Comparison of ENCODE assay signal across 31 cellular contexts in the genomic region with DNA sequence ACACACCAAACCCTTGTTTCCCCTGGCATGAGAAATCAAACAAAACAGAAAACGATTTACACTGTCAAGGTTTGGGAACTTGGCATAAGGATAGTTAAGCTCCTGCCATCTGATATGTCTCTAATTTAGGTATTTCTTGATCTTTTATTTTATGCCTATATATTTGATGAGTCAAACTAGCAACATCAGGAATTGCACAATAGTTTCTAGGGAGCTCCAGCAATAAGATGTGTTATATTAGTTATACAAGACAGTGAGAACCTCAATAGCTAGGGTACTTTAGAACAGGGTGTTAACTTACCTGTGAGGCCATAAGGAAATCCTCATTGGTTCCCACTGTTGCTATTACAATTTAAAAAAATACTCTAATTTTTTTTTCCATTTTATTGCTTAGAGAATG.
"Had no signal": no experiment of that assay in that cellular context is flagged by ENCODE, and none has a peak within 500 bp of the region (broad histone marks: within the 10 kb centered on the region; RNA-seq: fewer than 3 reads in every experiment).

No MANE protein-coding gene starts in this region.

- FAIRE-seq: K562 had no signal

- H3K4me3 ChIP-seq: K562, MG63 had no signal

- ATAC-seq: activated CD8-positive, alpha-beta memory T cell treated with anti-CD3 and anti-CD28 coated beads, Interleukin-2, amount 10 ng/mL, durations not matched to agents 7 days and 5 days; activated naive CD8-positive, alpha-beta T cell treated with anti-CD3 and anti-CD28 coated beads, Interleukin-2, amount 50 U/mL, for 24 hours; K562 had no signal

- H3K27ac ChIP-seq: brain microvascular endothelial cell, VCaP had no signal

- H3K9me3 ChIP-seq: MG63 had no signal

- H3K27me3 ChIP-seq: brain microvascular endothelial cell, MG63 had no signal

- DNase-seq: activated B cell treated with CpG ODN at 0.5 μM for 24 hours; activated CD4-positive, alpha-beta memory T cell treated with anti-CD3 and anti-CD28 coated beads, Interleukin-2, amount 10 ng/mL, durations not matched to agents 7 days and 5 days; activated CD4-positive, alpha-beta T cell treated with anti-CD3 and anti-CD28 coated beads for 4 hours; activated CD4-positive, alpha-beta T cell treated with anti-CD3 and anti-CD28 coated beads, Interleukin-2, amount 50 U/mL, for 1 hour; activated CD4-positive, CD25-positive, alpha-beta regulatory T cell treated with anti-CD3 and anti-CD28 coated beads, Interleukin-2, amount 50 U/mL, for 72 hours; activated CD8-positive, alpha-beta memory T cell treated with anti-CD3 and anti-CD28 coated beads for 24 hours; activated CD8-positive, alpha-beta memory T cell treated with anti-CD3 and anti-CD28 coated beads, Interleukin-2, amount 10 ng/mL, durations not matched to agents 7 days and 5 days; activated CD8-positive, alpha-beta memory T cell treated with anti-CD3 and anti-CD28 coated beads, Interleukin-2, amount 50 U/mL, for 48 hours; activated effector memory CD4-positive, alpha-beta T cell treated with Interleukin-2 at 50 U/mL for 16 hours; activated naive CD4-positive, alpha-beta T cell treated with anti-CD3 and anti-CD28 coated beads, Interleukin-2, amount 10 ng/mL, durations not matched to agents 7 days and 5 days; activated naive CD8-positive, alpha-beta T cell treated with anti-CD3 and anti-CD28 coated beads, Interleukin-2, amount 50 U/mL, for 24 hours; activated T-cell treated with anti-CD3 and anti-CD28 coated beads, Interleukin-2, amount 50 U/mL, for 48 hours; anterior cingulate cortex; brain microvascular endothelial cell; MG63; NCI-H1092; NCI-H1436 treated with DMSO at 0.1 percent for 48 hours; NCI-H1694 treated with DMSO at 0.1 percent for 48 hours; NCI-H2029; NCI-H345; NCI-H510A; NCI-H526; NCI-H748 treated with DMSO at 0.1 percent for 48 hours; NK-92 treated with Interleukin-12 subunit alpha and Interleukin-12 subunit beta, amount 100 ng/mL, for 24 hours; Right ventricle myocardium superior; SW 1271; T-helper 1 cell; T-helper 2 cell; T-helper 9 cell had no signal

- H3K36me3 ChIP-seq: brain microvascular endothelial cell, MG63 had no signal
